18 cellular contexts compared by ENCODE assay signal in genomic region chr18:33744032-33744697, GRCh38.
DNase-seq lines count a peak whose midpoint lies in the region; ATAC-seq, FAIRE-seq and TF ChIP-seq lines count a peak whose summit lies in the region.
"Had no signal": no experiment of that assay in that cellular context is flagged by ENCODE, and none has a peak within 500 bp of the region (broad histone marks: within the 10 kb centered on the region; RNA-seq: fewer than 3 reads in every experiment).

No MANE protein-coding gene starts in this region.

- H2AFZ ChIP-seq in HepG2 (ENCODE audit: low read length): peak overlapping the region; percentile 48

- peaks cover 5% of the 10 kb centered on the region; the same call in 1 of the 2 replicates for H3K4me1 ChIP-seq in HepG2 (ENCODE audit: insufficient read depth, low read length)
- no peaks in the 10 kb centered on the region for H3K4me1 ChIP-seq in right lobe of liver
- no peaks in the 10 kb centered on the region for H3K4me1 ChIP-seq in Panc1 (ENCODE audit: control insufficient read depth, insufficient read depth, low read length)
- H3K4me1 ChIP-seq in aorta (ENCODE audit: control insufficient read depth in 1 of 2, insufficient read depth in 2 of 2, low read length in 2 of 2): no peaks in the 10 kb centered on the region
- H3K4me1 ChIP-seq: upper lobe of left lung had no signal

- in situ Hi-C loops in HepG2 (cut with HindIII; ENCODE audit: extremely low pct_ligation_motif_present, low pct_unique_long_range_greater_than_20kb): no loop called here
- in situ Hi-C loops in Panc1 (cut with HindIII; ENCODE audit: low pct_unique_long_range_greater_than_20kb, low sequenced_read_pairs): no loop called here

- no peaks in the 10 kb centered on the region for H4K20me1 ChIP-seq in HepG2 (ENCODE audit: insufficient read depth, low read length)

- H3K27me3 ChIP-seq in HepG2 (ENCODE audit: control insufficient read depth in 1 of 2, insufficient read depth in 2 of 2, low read length in 2 of 2) (no peaks in the 10 kb centered on the region), right lobe of liver (no peaks in the 10 kb centered on the region), Panc1 (ENCODE audit: control insufficient read depth, insufficient read depth, low read length) (no peaks in the 10 kb centered on the region), aorta (ENCODE audit: control insufficient read depth in 1 of 2, insufficient read depth in 2 of 2, low read length in 1 of 2) (no peaks in the 10 kb centered on the region)
- H3K27me3 ChIP-seq: upper lobe of left lung had no signal

- TF ChIP-seq CTCF in HepG2 (CRISPR knock-in tag; IDR thresholded peaks at IDR 0.05): 0 out of 2 replicates have a peak, but pooled peaks have one; percentile 19
- no peak for TF ChIP-seq CTCF in right lobe of liver (IDR thresholded peaks at IDR 0.05)
- peak; percentile 34 for TF ChIP-seq CTCF in Panc1 (IDR thresholded peaks at IDR 0.05)
- peak; percentile 7 for TF ChIP-seq CTCF in fibroblast of mammary gland (conservative IDR thresholded peaks at IDR 0.05; ENCODE audit: control insufficient read depth, insufficient read depth, low read depth, low read length)

- H3K4me3 ChIP-seq in HepG2 (replicated peaks in 1 of 3; ENCODE audit: insufficient read depth in 1 of 3, low read depth in 2 of 3, low read length in 3 of 3): peak overlapping the region in 1 of 3 experiments; percentile 39; a peak in 1 of 6 replicates
- no peak overlapping the region for H3K4me3 ChIP-seq in right lobe of liver
- H3K4me3 ChIP-seq in Panc1 (ENCODE audit: low read depth in 2 of 2, low read length in 2 of 2): no peak overlapping the region
- no peak overlapping the region for H3K4me3 ChIP-seq in fibroblast of mammary gland (ENCODE audit: control insufficient read depth, low read depth, low read length)
- no peak overlapping the region for H3K4me3 ChIP-seq in aorta (ENCODE audit: low read length in 2 of 2)
- H3K4me3 ChIP-seq: upper lobe of left lung had no signal

- TF ChIP-seq EP300 in HepG2 (IDR thresholded peaks at IDR 0.05; ENCODE audit: low read depth in 2 of 2, low read length in 2 of 2): no peak
- TF ChIP-seq EP300 in HepG2 (CRISPR knock-in tag; IDR thresholded peaks at IDR 0.05; ENCODE audit: borderline replicate concordance): no peak

- peak overlapping the region; percentile 55 for H3K4me2 ChIP-seq in HepG2 (ENCODE audit: low read depth, low read length)

- H3K9ac ChIP-seq in HepG2 (ENCODE audit: insufficient read depth, low read depth, low read length): no peak overlapping the region

- BruUV-seq in HepG2 (replicated peaks; lab: Mats Ljungman, UMichigan): no TSS peak
- no TSS peak for BruUV-seq in Panc1 (replicated peaks; lab: Mats Ljungman, UMichigan)

- no peaks in the 10 kb centered on the region for H3K36me3 ChIP-seq in HepG2 (replicated peaks in 1 of 2; ENCODE audit: control insufficient read depth in 1 of 2, insufficient read depth in 2 of 2, low read length in 2 of 2)
- no peaks in the 10 kb centered on the region for H3K36me3 ChIP-seq in right lobe of liver
- H3K36me3 ChIP-seq in Panc1 (ENCODE audit: control insufficient read depth, insufficient read depth, low read length): no peaks in the 10 kb centered on the region
- H3K36me3 ChIP-seq in aorta (ENCODE audit: control insufficient read depth in 1 of 2, insufficient read depth in 2 of 2, low read length in 1 of 2): peaks cover 5% of the 10 kb centered on the region in 2 donors
- H3K36me3 ChIP-seq: upper lobe of left lung had no signal

- no peak for TF ChIP-seq RAD21 in HepG2 (CRISPR knock-in tag; IDR thresholded peaks at IDR 0.05)

- H3K79me2 ChIP-seq in HepG2 (ENCODE audit: insufficient read depth, low read length): no peaks in the 10 kb centered on the region

- TF ChIP-seq POLR2A in HepG2 (IDR thresholded peaks at IDR 0.05; ENCODE audit: insufficient read depth in 1 of 2, low read depth in 2 of 2, low read length in 2 of 2): no peak
- no peak for TF ChIP-seq POLR2A in right lobe of liver (IDR thresholded peaks at IDR 0.05)

- no peak for FAIRE-seq in HepG2 (lab: Jason Lieb, UNC)
- FAIRE-seq: kidney had no signal

- POLR2A ChIA-PET in HepG2 (lab: Yijun Ruan, JAX) (no interaction called here), Panc1 (lab: Charles Lee) (no interaction called here)

- intact Hi-C loops in HepG2 (cut with micrococcal nuclease; ENCODE audit: unreplicated experiment): no loop called here
- intact Hi-C loops in right lobe of liver (cut with DNase I): no loop called here
- intact Hi-C loops in Panc1 (cut with micrococcal nuclease; ENCODE audit: unreplicated experiment): no loop called here
- intact Hi-C loops in aorta (cut with DNase I): no loop called here

- ATAC-seq in HepG2 (peak; percentile 97), right lobe of liver (no peak), Panc1 (no peak), aorta (ENCODE audit: low FRiP score) (no peak)
- ATAC-seq: stimulated activated effector memory CD8-positive, alpha-beta T cell treated with anti-CD3 and anti-CD28 coated beads, Interleukin-12 subunit alpha, Interleukin-12 subunit beta, amount 100 ng/mL, for 72 hours had no signal

- H3K27ac ChIP-seq in HepG2 (ENCODE audit: extremely low read length, insufficient read depth, low read length) (no peak overlapping the region), right lobe of liver (no peak overlapping the region), Panc1 (ENCODE audit: low read length) (no peak overlapping the region), aorta (ENCODE audit: low read depth in 1 of 2, low read length in 2 of 2) (no peak overlapping the region)
- H3K27ac ChIP-seq: HL-60, upper lobe of left lung had no signal

- CTCF ChIA-PET in HepG2 (lab: Yijun Ruan, JAX; ENCODE audit: low intra/inter-chr PET ratio, low total read pairs): no interaction called here
- CTCF ChIA-PET in Panc1 (lab: Charles Lee): no interaction called here

- H3K9me3 ChIP-seq in HepG2 (ENCODE audit: low read length) (no peaks in the 10 kb centered on the region), right lobe of liver (no peaks in the 10 kb centered on the region), Panc1 (ENCODE audit: control insufficient read depth, insufficient read depth, low read depth, low read length) (no peaks in the 10 kb centered on the region), aorta (ENCODE audit: control insufficient read depth, low read length) (no peaks in the 10 kb centered on the region)
- H3K9me3 ChIP-seq: upper lobe of left lung had no signal

- DNase-seq in HepG2 (ENCODE audit: low spot score) (no peak), right lobe of liver (no peak), Panc1 (ENCODE audit: low read depth, low spot score) (no peak), fibroblast of mammary gland (ENCODE audit: low read depth) (no peak), aorta (no peak), NCI-H1092 treated with DMSO at 0.1 percent for 48 hours (lab: John Stamatoyannopoulos, UW) (no peak), NAMALWA (ENCODE audit: low spot score) (no peak), SW 1271 (lab: John Stamatoyannopoulos, UW) (no peak)
- DNase-seq: ACHN; activated CD4-positive, CD25-positive, alpha-beta regulatory T cell; activated effector memory CD4-positive, alpha-beta T cell treated with anti-CD3 and anti-CD28 coated beads, Interleukin-2, amount 50 U/mL, for 16 hours; anterior cingulate cortex; kidney; NCI-H774; T-helper 1 cell; upper lobe of left lung had no signal

- 16% methylated on average over 17 of the region's 20 CpGs for WGBS in HepG2 (ENCODE audit: low lambda C conversion rate)
- WGBS in right lobe of liver (ENCODE audit: insufficient coverage, low coverage, low lambda C conversion rate, missing lambda C conversion rate): 63% methylated on average over 5 of the region's 20 CpGs
- 94 to 95% methylated on average over 20 of the region's 20 CpGs for WGBS in aorta, 2 donors

TF ChIP-seq in HepG2, 621 proteins besides CTCF, POLR2A, EP300 and RAD21 (continues in another document):
- TF ChIP-seq ZNF180 (CRISPR knock-in tag; IDR thresholded peaks at IDR 0.05; ENCODE audit: borderline replicate concordance, low read depth): no peak
- TF ChIP-seq ZKSCAN1 (IDR thresholded peaks at IDR 0.05; ENCODE audit: low read length): no peak
- no peak for TF ChIP-seq FOXA3 (CRISPR knock-in tag; IDR thresholded peaks at IDR 0.05)
- TF ChIP-seq GATAD1 (CRISPR knock-in tag; IDR thresholded peaks at IDR 0.05): no peak
- TF ChIP-seq THAP7 (CRISPR knock-in tag; IDR thresholded peaks at IDR 0.05): no peak
- TF ChIP-seq ZNF280B (CRISPR knock-in tag; IDR thresholded peaks at IDR 0.05; ENCODE audit: borderline replicate concordance): no peak
- TF ChIP-seq ZNF724P (CRISPR knock-in tag; IDR thresholded peaks at IDR 0.05; ENCODE audit: borderline replicate concordance): no peak

Comparison
In these comparisons a context has a peak if more than half of its experiments do, and no peak if none do; other contexts are left out.
1. CTCF ChIP-seq: peak in HepG2 (single experiment), Panc1 (single experiment) and fibroblast of mammary gland (single experiment); none in right lobe of liver (0 of 4).